29 cellular contexts compared by ENCODE assay signal in the genomic region with DNA sequence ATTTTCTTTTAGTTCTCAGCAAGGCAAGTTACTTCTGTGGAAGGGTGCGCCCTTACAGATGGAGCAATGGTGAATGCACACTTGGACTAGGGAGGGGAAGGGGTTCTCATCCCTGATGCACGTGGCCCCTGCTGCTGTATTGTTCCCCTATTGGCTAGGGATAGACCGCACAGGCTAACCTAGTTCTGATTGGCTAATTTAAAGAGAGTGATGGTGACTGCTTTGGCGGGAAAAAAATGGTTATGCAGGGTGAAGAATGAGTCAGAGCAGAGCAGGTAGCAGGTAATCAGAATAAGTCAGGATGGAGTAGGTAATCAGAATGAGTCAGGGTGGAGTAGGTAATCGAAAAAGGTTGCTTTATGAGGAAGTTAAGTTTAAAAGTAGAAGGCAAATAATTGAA.
"Had no signal": no experiment of that assay in that cellular context is flagged by ENCODE, and none has a peak within 500 bp of the region (broad histone marks: within the 10 kb centered on the region; RNA-seq: fewer than 3 reads in every experiment).

No MANE protein-coding gene starts in this region.

- H3K79me2 ChIP-seq: parathyroid adenoma had no signal

- H3K4me3 ChIP-seq: gastroesophageal sphincter, heart left ventricle, lung, mucosa of descending colon, smooth muscle cell, stomach, thyroid gland, vagina had no signal

- DNase-seq: cortex of kidney; effector memory CD8-positive, alpha-beta T cell; foreskin fibroblast; heart left ventricle; hippocampal formation; mesenchymal stem cell; mucosa of descending colon; naive B cell; stimulated activated CD4-positive, alpha-beta T cell treated with anti-CD3 and anti-CD28 coated beads, Interleukin-12 subunit alpha, Interleukin-12 subunit beta, amount 100 ng/mL, for 4 hours; stimulated activated CD4-positive, alpha-beta T cell treated with anti-CD3 and anti-CD28 coated beads, Interleukin-1b, Interleukin-23, amount 100 ng/mL, for 48 hours; stimulated activated CD4-positive, alpha-beta T cell treated with anti-CD3 and anti-CD28 coated beads, Interleukin-4, amount 100 ng/mL, for 1 hour; stimulated activated naive CD4-positive, alpha-beta T cell treated with Interleukin-2 at 50 U/mL for 16 hours; stomach; thyroid gland had no signal

- H3K4me2 ChIP-seq: smooth muscle cell had no signal

- FAIRE-seq: endometrium, keratinocyte had no signal

- H3K9ac ChIP-seq: parathyroid adenoma had no signal

- H3K27ac ChIP-seq: gastroesophageal sphincter, heart left ventricle, neutrophil, parathyroid adenoma, stomach, thyroid gland, vagina had no signal

- H3K4me1 ChIP-seq: gastroesophageal sphincter, heart left ventricle, parathyroid adenoma, stomach, thyroid gland, vagina had no signal

- H3K36me3 Mint-ChIP-seq: stimulated activated effector memory CD8-positive, alpha-beta T cell treated with anti-CD3 and anti-CD28 coated beads, Interleukin-12 subunit alpha, Interleukin-12 subunit beta, amount 100 ng/mL, for 72 hours had no signal

- H3K9me3 Mint-ChIP-seq: natural killer cell treated with Interleukin-12 subunit alpha and Interleukin-12 subunit beta and Interleukin-15 and Interleukin-18, amount 100 ng/mL, for 72 hours had no signal

- ATAC-seq: effector memory CD8-positive, alpha-beta T cell; gastroesophageal sphincter; heart left ventricle; left lobe of liver; mucosa of descending colon; natural killer cell treated with Interleukin-12 subunit alpha and Interleukin-12 subunit beta and Interleukin-15 and Interleukin-18, amount 100 ng/mL, for 72 hours; sciatic nerve; stimulated activated effector memory CD8-positive, alpha-beta T cell treated with anti-CD3 and anti-CD28 coated beads, Interleukin-12 subunit alpha, Interleukin-12 subunit beta, amount 100 ng/mL, for 72 hours had no signal

- H3K4me3 Mint-ChIP-seq: effector memory CD8-positive, alpha-beta T cell; mesothelial cell of epicardium; naive B cell; natural killer cell treated with Interleukin-12 subunit alpha and Interleukin-12 subunit beta and Interleukin-15 and Interleukin-18, amount 100 ng/mL, for 72 hours; neural crest cell; stimulated activated effector memory CD8-positive, alpha-beta T cell treated with anti-CD3 and anti-CD28 coated beads, Interleukin-12 subunit alpha, Interleukin-12 subunit beta, amount 100 ng/mL, for 72 hours had no signal

- H3K27me3 ChIP-seq: gastroesophageal sphincter, stomach, thyroid gland, vagina had no signal

- H3K9me3 ChIP-seq: neutrophil, thyroid gland, vagina had no signal

- H2AFZ ChIP-seq: parathyroid adenoma had no signal

- H3K4me1 Mint-ChIP-seq: naive B cell; stimulated activated effector memory CD8-positive, alpha-beta T cell treated with anti-CD3 and anti-CD28 coated beads, Interleukin-12 subunit alpha, Interleukin-12 subunit beta, amount 100 ng/mL, for 72 hours had no signal

- H3K27ac Mint-ChIP-seq: effector memory CD8-positive, alpha-beta T cell; mesothelial cell of epicardium; natural killer cell treated with Interleukin-12 subunit alpha and Interleukin-12 subunit beta and Interleukin-15 and Interleukin-18, amount 100 ng/mL, for 72 hours; progenitor cell of endocrine pancreas; stimulated activated effector memory CD8-positive, alpha-beta T cell treated with anti-CD3 and anti-CD28 coated beads, Interleukin-12 subunit alpha, Interleukin-12 subunit beta, amount 100 ng/mL, for 72 hours had no signal

- H3K27me3 Mint-ChIP-seq: progenitor cell of endocrine pancreas had no signal

- H3K36me3 ChIP-seq: gastroesophageal sphincter, heart left ventricle, neutrophil, stomach, thyroid gland, vagina had no signal
